ENCODE assay signal across 18 cellular contexts in genomic region chr11:114145166-114145695, GRCh38.
DNase-seq lines count a peak whose midpoint lies in the region; ATAC-seq and TF ChIP-seq lines count a peak whose summit lies in the region.
"Had no signal": no experiment of that assay in that cellular context is flagged by ENCODE, and none has a peak within 500 bp of the region (broad histone marks: within the 10 kb centered on the region; RNA-seq: fewer than 3 reads in every experiment).

No MANE protein-coding gene starts in this region.

- H3K4me1 ChIP-seq in ACC112 (ENCODE audit: control insufficient read depth, insufficient read depth, low read length, unreplicated experiment) (peaks cover 72% of the 10 kb centered on the region), hepatocyte (ENCODE audit: insufficient read depth) (peaks cover 72% of the 10 kb centered on the region), skeletal muscle tissue (ENCODE audit: control insufficient read depth in 3 of 3, insufficient read depth in 3 of 3, low read length in 3 of 3) (peaks cover 72 to 92% (median 87%) of the 10 kb centered on the region in 3 donors)
- H3K4me1 ChIP-seq: HAP-1 had no signal

- H3K9me2 ChIP-seq in hepatocyte (replicated peaks; ENCODE audit: insufficient read depth) = no peaks in the 10 kb centered on the region

- H3K4me3 ChIP-seq in ACC112 (ENCODE audit: low read depth, low read length) (no peak overlapping the region), hepatocyte (no peak overlapping the region), skeletal muscle tissue (ENCODE audit: low read length in 3 of 3) (no peak overlapping the region)
- H3K4me3 ChIP-seq: HAP-1 had no signal

- no peak for TF ChIP-seq CTCF in hepatocyte (IDR thresholded peaks at IDR 0.05; ENCODE audit: poor library complexity)

- no peaks in the 10 kb centered on the region for H3K9me3 ChIP-seq in hepatocyte (ENCODE audit: low read depth)
- no peaks in the 10 kb centered on the region for H3K9me3 ChIP-seq in skeletal muscle tissue (ENCODE audit: control insufficient read depth in 3 of 3, low read length in 3 of 3)
- H3K9me3 ChIP-seq: HAP-1 had no signal

- no peak overlapping the region for H3K9ac ChIP-seq in skeletal muscle tissue (ENCODE audit: low read depth in 1 of 3, low read length in 3 of 3)

- no peaks in the 10 kb centered on the region for H4K20me1 ChIP-seq in hepatocyte (ENCODE audit: insufficient read depth, poor library complexity, severe bottlenecking)

- ATAC-seq in GM19467 (IDR thresholded peaks at IDR 0.05; ENCODE audit: unreplicated experiment) = no peak

- DNase-seq in amniotic epithelial cell (ENCODE audit: low read depth) (peak; percentile 78), hepatocyte (ENCODE audit: low spot score) (no peak), NOMO-1 treated with DMSO at 0.1 percent for 48 hours (lab: John Stamatoyannopoulos, UW; ENCODE audit: unreplicated experiment) (no peak), NCI-H82 treated with DMSO at 0.1 percent for 48 hours (lab: John Stamatoyannopoulos, UW; ENCODE audit: unreplicated experiment) (no peak), SW 1271 (lab: John Stamatoyannopoulos, UW) (no peak)
- DNase-seq: ACHN; activated CD4-positive, alpha-beta T cell treated with anti-CD3 and anti-CD28 coated beads, Interleukin-2, amount 10 ng/mL, durations not matched to agents 24 days and 14 days; mesendoderm; NCI-H1105; NCI-H2107; posterior cingulate gyrus; stimulated activated CD4-positive, alpha-beta T cell treated with anti-CD3 and anti-CD28 coated beads, Interleukin-4, amount 100 ng/mL, for 24 hours; T-helper 1 cell had no signal

- H3K79me2 ChIP-seq in ACC112 (ENCODE audit: control insufficient read depth, insufficient read depth, low read length, unreplicated experiment) (peaks cover 40% of the 10 kb centered on the region), hepatocyte (peaks cover 48% of the 10 kb centered on the region)

- peak overlapping the region; percentile 79 for H3K27ac ChIP-seq in ACC112 (ENCODE audit: low read depth, low read length)
- peak overlapping the region; percentile 83 for H3K27ac ChIP-seq in hepatocyte
- peak overlapping the region; percentile 3 for H3K27ac ChIP-seq in skeletal muscle tissue (ENCODE audit: low read depth, low read length)
- H3K27ac ChIP-seq: epithelial cell of prostate had no signal

- WGBS in hepatocyte (ENCODE audit: low lambda C conversion rate, missing lambda C conversion rate) = 75% methylated on average over 2 of the region's 2 CpGs

- H3K36me3 ChIP-seq in ACC112 (ENCODE audit: insufficient read depth, low read length) (peaks cover 6% of the 10 kb centered on the region; the same call in 1 of the 2 replicates), hepatocyte (replicated peaks; ENCODE audit: insufficient read depth, low read depth) (no peaks in the 10 kb centered on the region), skeletal muscle tissue (ENCODE audit: control insufficient read depth in 3 of 3, insufficient read depth in 3 of 3, low read length in 3 of 3) (no peaks in the 10 kb centered on the region)
- H3K36me3 ChIP-seq: HAP-1 had no signal

- H2AFZ ChIP-seq in ACC112 (ENCODE audit: low read length, unreplicated experiment) = no peak overlapping the region
- no peak overlapping the region for H2AFZ ChIP-seq in hepatocyte

- no peak overlapping the region for H3K4me2 ChIP-seq in hepatocyte

- H3K27me3 ChIP-seq in ACC112 (ENCODE audit: insufficient read depth, low read length) = no peaks in the 10 kb centered on the region
- no peaks in the 10 kb centered on the region for H3K27me3 ChIP-seq in hepatocyte
- no peaks in the 10 kb centered on the region for H3K27me3 ChIP-seq in skeletal muscle tissue (ENCODE audit: control insufficient read depth in 3 of 3, insufficient read depth in 3 of 3, low read length in 3 of 3)

Comparison
In these comparisons a context has a peak if more than half of its experiments do, and no peak if none do; other contexts are left out.
1. H3K27ac ChIP-seq: peak in every context shown above with its lines; median percentile 83 in hepatocyte; 79 in ACC112; 3 in skeletal muscle tissue.